In the genomic region with DNA sequence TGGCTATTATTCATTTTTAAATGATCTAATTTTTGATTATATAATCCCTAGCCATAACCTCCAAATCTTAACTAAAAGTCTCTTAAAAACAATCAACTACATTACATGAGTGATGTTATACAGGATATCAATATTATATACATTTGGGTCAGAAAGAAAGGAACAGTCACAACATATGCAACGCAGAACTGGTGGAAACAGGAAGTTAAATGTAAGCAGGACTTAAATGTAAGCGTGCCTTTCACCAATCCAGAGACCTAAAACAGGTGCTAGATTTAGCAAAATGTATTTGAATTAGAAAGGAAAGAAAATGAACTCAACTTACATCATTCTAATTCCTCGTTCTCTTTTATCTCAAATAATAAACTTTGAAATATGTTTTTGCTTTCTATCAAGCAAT, we compare ENCODE assay signal across 15 cellular contexts.
DNase-seq lines count a peak whose midpoint lies in the region; ATAC-seq and TF ChIP-seq lines count a peak whose summit lies in the region.
"Had no signal": no experiment of that assay in that cellular context is flagged by ENCODE, and none has a peak within 500 bp of the region (broad histone marks: within the 10 kb centered on the region; RNA-seq: fewer than 3 reads in every experiment).

No MANE protein-coding gene starts in this region.

- TF ChIP-seq POLR2A in NB4 (IDR thresholded peaks at IDR 0.05; ENCODE audit: extremely low read depth, insufficient read length) (no peak), testis (IDR thresholded peaks at IDR 0.05) (no peak)

- no peaks in the 10 kb centered on the region for H3K4me1 ChIP-seq in testis
- H3K4me1 ChIP-seq: BLaER1 treated with 17β-estradiol and CSF1 and Interleukin-3, amounts not matched to agents 10 nM and 100 nM had no signal

- TF ChIP-seq CTCF in NB4 (IDR thresholded peaks at IDR 0.05; ENCODE audit: low read depth, low read length): no peak
- no peak for TF ChIP-seq CTCF in testis (IDR thresholded peaks at IDR 0.05)

- no peaks in the 10 kb centered on the region for H3K36me3 ChIP-seq in testis (ENCODE audit: low read depth, missing control alignments)
- H3K36me3 ChIP-seq: BLaER1 treated with 17β-estradiol and CSF1 and Interleukin-3, amounts not matched to agents 10 nM and 100 nM had no signal

- intact Hi-C loops in testis (cut with DNase I; ENCODE audit: low total_unique reads): no loop called here

- no peak overlapping the region for H3K27ac ChIP-seq in testis
- H3K27ac ChIP-seq: BLaER1 treated with 17β-estradiol and CSF1 and Interleukin-3, amounts not matched to agents 10 nM and 100 nM; HL-60 had no signal

- H3K27me3 ChIP-seq in testis: no peaks in the 10 kb centered on the region
- H3K27me3 ChIP-seq: BLaER1 treated with 17β-estradiol and CSF1 and Interleukin-3, amounts not matched to agents 10 nM and 100 nM had no signal

- whole genome bisulfite sequencing in testis, 2 donors: 68% methylated on average over 3 of the region's 3 CpGs

- DNase-seq in NB4 (ENCODE audit: low read depth): peak; percentile 19
- peak; percentile 95 for DNase-seq in OCI-M1 (lab: John Stamatoyannopoulos, UW)
- DNase-seq in DMS53 (lab: John Stamatoyannopoulos, UW): no peak
- DNase-seq in testis: no peak
- DNase-seq: 8988T; CD4-positive, CD25-positive, alpha-beta regulatory T cell; DMS79 treated with DMSO at 0.1 percent for 48 hours; EL; H7 had no signal

- H3K4me3 ChIP-seq in NB4 (ENCODE audit: low read depth, low read length) (no peak overlapping the region), testis (no peak overlapping the region)
- H3K4me3 ChIP-seq: BLaER1 treated with 17β-estradiol and CSF1 and Interleukin-3, amounts not matched to agents 10 nM and 100 nM had no signal

- H3K9me3 ChIP-seq in testis: no peaks in the 10 kb centered on the region
- H3K9me3 ChIP-seq: BLaER1 treated with 17β-estradiol and CSF1 and Interleukin-3, amounts not matched to agents 10 nM and 100 nM had no signal

- ATAC-seq in GM18861 (IDR thresholded peaks at IDR 0.05; ENCODE audit: unreplicated experiment) (peak; percentile 66), HG02938 (IDR thresholded peaks at IDR 0.05; ENCODE audit: unreplicated experiment) (peak; percentile 52), GM18909 (IDR thresholded peaks at IDR 0.05; ENCODE audit: poor library complexity, unreplicated experiment) (no peak), GM18858 (IDR thresholded peaks at IDR 0.05; ENCODE audit: unreplicated experiment) (no peak)

Comparison
In these comparisons a context has a peak if more than half of its experiments do, and no peak if none do; other contexts are left out.
1. ATAC-seq: peak in GM18861 (single experiment) and HG02938 (single experiment); none in GM18909 (single experiment) and GM18858 (single experiment).
2. DNase-seq: peak in NB4 (single experiment) and OCI-M1 (single experiment); none in DMS53 (single experiment) and testis (single experiment).